1 cellular context compared by ENCODE assay signal in the genomic region with DNA sequence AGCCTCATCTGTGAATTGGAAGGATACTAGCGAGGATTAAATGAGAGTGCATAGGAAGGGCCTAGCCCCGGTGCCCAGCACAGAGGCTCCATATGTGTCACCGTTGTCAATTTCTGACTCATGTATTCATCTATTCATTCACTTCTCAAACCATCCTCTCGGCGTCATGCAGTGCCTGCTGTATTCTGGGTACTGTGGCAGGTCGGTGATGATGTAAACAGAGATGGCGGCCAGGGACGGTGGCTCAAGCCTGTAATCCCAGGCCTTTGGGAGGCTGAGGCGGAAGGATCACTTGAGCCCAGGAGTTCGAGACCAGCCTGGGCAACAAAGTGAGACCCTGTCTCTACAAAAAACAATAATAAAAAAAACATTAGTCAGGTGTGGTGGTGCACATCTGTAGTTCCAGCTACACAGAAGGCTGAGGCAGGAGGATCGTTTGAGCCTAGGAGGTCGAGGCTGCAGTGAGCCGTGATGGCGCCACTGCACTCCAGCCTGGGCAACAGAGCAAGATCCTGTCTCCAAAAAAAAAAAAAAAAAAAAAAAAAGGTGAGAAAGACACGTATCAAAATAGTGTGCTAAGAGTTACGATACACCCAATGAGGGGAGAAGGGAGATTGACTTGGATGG.
TF ChIP-seq lines count a peak whose summit lies in the region.

No MANE protein-coding gene starts in this region.

TF ChIP-seq in GM12878, 131 proteins besides CTCF, POLR2A, EP300 and RAD21:
- TF ChIP-seq CREM (IDR thresholded peaks at IDR 0.05; ENCODE audit: low read depth) (peak; percentile 61; the same call in 1 of the 2 replicates), JUNB (IDR thresholded peaks at IDR 0.05) (peak; percentile 66), CHD2 (IDR thresholded peaks at IDR 0.05; ENCODE audit: borderline replicate concordance, low read depth, low read length) (no peak), YY1 (IDR thresholded peaks at IDR 0.05; ENCODE audit: low read depth, low read length) (peak; percentile 76), CREB1 (IDR thresholded peaks at IDR 0.05; ENCODE audit: low read depth) (0 out of 2 replicates have a peak, but pooled peaks have one; percentile 48), DPF2 (IDR thresholded peaks at IDR 0.05) (no peak)
